ENCODE assay signal across 1 cellular context in genomic region chr19:44746946-44747738, GRCh38.
TF ChIP-seq lines count a peak whose summit lies in the region.

No MANE protein-coding gene starts in this region.

TF ChIP-seq in A549, 52 proteins besides CTCF, POLR2A, EP300 and RAD21 (continued from another document):
- peak; percentile 97 for TF ChIP-seq MAZ (IDR thresholded peaks at IDR 0.05; ENCODE audit: borderline replicate concordance, low read depth, low read length)
- no peak for TF ChIP-seq ZC3H11A (IDR thresholded peaks at IDR 0.05)
- TF ChIP-seq, protein P1, sequence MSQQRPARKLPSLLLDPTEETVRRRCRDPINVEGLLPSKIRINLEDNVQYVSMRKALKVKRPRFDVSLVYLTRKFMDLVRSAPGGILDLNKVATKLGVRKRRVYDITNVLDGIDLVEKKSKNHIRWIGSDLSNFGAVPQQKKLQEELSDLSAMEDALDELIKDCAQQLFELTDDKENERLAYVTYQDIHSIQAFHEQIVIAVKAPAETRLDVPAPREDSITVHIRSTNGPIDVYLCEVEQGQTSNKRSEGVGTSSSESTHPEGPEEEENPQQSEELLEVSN (IDR thresholded peaks at IDR 0.05; ENCODE audit: borderline replicate concordance, low read depth): no peak; the same call in 1 of the 2 replicates
